8 cellular contexts compared by ENCODE assay signal in genomic region chr9:33473216-33473615, GRCh38. TPM values are rescaled to one million over a fixed set of nuclear protein-coding genes. Genes with fewer than 3 reads are reported as not detected.
DNase-seq lines count a peak whose midpoint lies in the region; ATAC-seq and TF ChIP-seq lines count a peak whose summit lies in the region.

No MANE protein-coding gene starts in this region.

- H3K27me3 Mint-ChIP-seq in T-helper 17 cell = no peaks in the 10 kb centered on the region

- H3K36me3 Mint-ChIP-seq in T-helper 17 cell (ENCODE audit: low read depth) = peaks cover 10% of the 10 kb centered on the region

- peaks cover 0 to 24% (median 18%) of the 10 kb centered on the region in 12 donors for H3K4me1 ChIP-seq in heart left ventricle

- H3K27ac ChIP-seq in heart left ventricle = peak overlapping the region in 9 of 12 donors; percentile 41 to 80 (median 61)

- WGBS in heart left ventricle, 4 donors = 1 to 3% (median 1%) methylated on average over 14 of the region's 14 CpGs

- peaks cover 4 to 45% (median 41%) of the 10 kb centered on the region in 9 donors for H3K36me3 ChIP-seq in heart left ventricle

- peak overlapping the region; percentile 99 for H3K4me3 Mint-ChIP-seq in T-helper 17 cell

- H3K27ac Mint-ChIP-seq in T-helper 17 cell = peak overlapping the region; percentile 97

- ATAC-seq in T-helper 17 cell = no peak
- no peak for ATAC-seq in heart left ventricle

- in situ Hi-C loops in KBM-7 (cut with MboI; ENCODE audit: low pct_unique_long_range_greater_than_20kb, low sequenced_read_pairs) = no loop called here

- TF ChIP-seq CTCF in GM12865 (IDR thresholded peaks at IDR 0.05; ENCODE audit: insufficient read depth, low read depth, low read length, missing control alignments) = no peak
- TF ChIP-seq CTCF in heart left ventricle (IDR thresholded peaks at IDR 0.05) = no peak

- no peaks in the 10 kb centered on the region for H3K9me3 ChIP-seq in T-helper 17 cell (ENCODE audit: control insufficient read depth, low read length, poor library complexity, severe bottlenecking)
- no peaks in the 10 kb centered on the region for H3K9me3 ChIP-seq in heart left ventricle

- TF ChIP-seq POLR2A in heart left ventricle (IDR thresholded peaks at IDR 0.05) = no peak

- no peak for DNase-seq in GM12865 (ENCODE audit: low read depth)
- no peak for DNase-seq in T-helper 17 cell
- no peak for DNase-seq in heart left ventricle
- no peak for DNase-seq in skeletal muscle cell (ENCODE audit: low read depth)
- DNase-seq in NCI-H146 (lab: John Stamatoyannopoulos, UW) = no peak
- no peak for DNase-seq in NCI-H2029 (lab: John Stamatoyannopoulos, UW)
- no peak for DNase-seq in KBM-7
- no peak for DNase-seq in stimulated activated naive CD4-positive, alpha-beta T cell treated with Interleukin-2 at 50 U/mL for 16 hours (lab: John Stamatoyannopoulos, UW)

- H3K4me1 Mint-ChIP-seq in T-helper 17 cell = peaks cover 20% of the 10 kb centered on the region

- no peaks in the 10 kb centered on the region for H3K27me3 ChIP-seq in heart left ventricle

- H3K4me3 ChIP-seq in GM12865 (ENCODE audit: low read depth, low read length) (peak overlapping the region; percentile 76), heart left ventricle (peak overlapping the region; percentile 56 to 97 (median 76)), skeletal muscle cell (ENCODE audit: low read depth, low read length) (peak overlapping the region; percentile 99)

- intact Hi-C loops in heart left ventricle (cut with DNase I) = no loop called here

RNA-seq across cellular contexts. Expression of gene NOL6, which starts 0.5 kb away (rescaled TPM):
- total RNA-seq in T-helper 17 cell = 10 to 100 TPM; 32.4 to 34.6 TPM
- total RNA-seq in heart left ventricle = 10 to 100 TPM; 11.2 to 22.1 (median 14.9) TPM
- 10 to 100 TPM; 13.6 to 28.2 TPM for polyA plus RNA-seq in heart left ventricle

RNA-seq across cellular contexts. Expression of gene AQP3, which starts 25.8 kb away (rescaled TPM):
- 100 to 1,000 TPM; 206 to 225 TPM for total RNA-seq in T-helper 17 cell
- total RNA-seq in heart left ventricle = 100 to 1,000 TPM in 1 of 9 donors, 10 to 100 TPM in 6, 1 to 10 TPM in 2; 6.0 to 116 (median 13.3) TPM
- 10 to 100 TPM in 1 of 2 donors, 1 to 10 TPM in 1; 7.5 to 27.1 TPM for polyA plus RNA-seq in heart left ventricle

RNA-seq across cellular contexts. Expression of gene ANKRD18B, which starts 50.8 kb away (rescaled TPM):
- total RNA-seq in T-helper 17 cell (1 to 10 TPM; 1.2 to 1.5 TPM), heart left ventricle (1 to 10 TPM in 1 of 9 donors, under 1 TPM in 4, not detected in 4; 0.25 to 1.3 (median 0.40) TPM)
- under 1 TPM; 0.14 to 0.91 TPM for polyA plus RNA-seq in heart left ventricle
